Comparison of ENCODE assay signal across 8 cellular contexts in genomic region chr21:45292399-45293213, GRCh38. TPM values are rescaled to one million over a fixed set of nuclear protein-coding genes. Genes with fewer than 3 reads are reported as not detected.
DNase-seq lines count a peak whose midpoint lies in the region; ATAC-seq and TF ChIP-seq lines count a peak whose summit lies in the region.

No MANE protein-coding gene starts in this region.

- H3K27ac ChIP-seq in VCaP (peak overlapping the region; percentile 67; the same call in 1 of the 2 replicates), body of pancreas (peak overlapping the region in 3 of 4 donors; percentile 50 to 78 (median 59)), skin epidermis (peak overlapping the region in 16 of 21 experiments; percentile 15 to 92 (median 70))

- peak; percentile 69 for ATAC-seq in body of pancreas
- no peak for ATAC-seq in HG03442 (IDR thresholded peaks at IDR 0.05; ENCODE audit: unreplicated experiment)

- H3K27me3 ChIP-seq in body of pancreas, result no peaks in the 10 kb centered on the region

- H3K36me3 ChIP-seq in body of pancreas (replicated peaks in 1 of 2; ENCODE audit: insufficient read depth in 1 of 2, low read depth in 2 of 2), result no peaks in the 10 kb centered on the region

- TF ChIP-seq CTCF in VCaP (conservative IDR thresholded peaks at IDR 0.05) (peak; percentile 100), body of pancreas (IDR thresholded peaks at IDR 0.05) (peak; percentile 96 to 98 (median 97))

- H3K4me3 ChIP-seq in body of pancreas (no peak overlapping the region), skin epidermis (no peak overlapping the region)

- 16 to 27% methylated on average over 12 to 24 of the region's 24 CpGs for WGBS in body of pancreas, 2 donors

- intact Hi-C loops in body of pancreas (cut with DNase I), result loop anchor here (10.0 kb wide), 1 partner anchor 152 kb away; no protein-coding TSS in a partner anchor

- no peak for TF ChIP-seq POLR2A in body of pancreas (IDR thresholded peaks at IDR 0.05)

- DNase-seq in 8988T, result peak; percentile 79
- DNase-seq in GM19240 (ENCODE audit: insufficient read length, low spot score), result peak; percentile 80
- DNase-seq in NCI-H2171 (lab: John Stamatoyannopoulos, UW), result peak; percentile 76
- DNase-seq in body of pancreas, result peak; percentile 83 to 88 (median 86)
- peak; percentile 85 for DNase-seq in iPS-NIHi11 (ENCODE audit: low spot score)

- no peaks in the 10 kb centered on the region for H3K9me3 ChIP-seq in body of pancreas

- peaks cover 52% of the 10 kb centered on the region for H3K4me1 ChIP-seq in body of pancreas

RNA-seq across cellular contexts. Expression of gene POFUT2, which starts 4.9 kb away (rescaled TPM):
- total RNA-seq in body of pancreas, result 10 to 100 TPM; 16.3 to 46.1 TPM
